ENCODE assay signal across 17 cellular contexts in the genomic region with DNA sequence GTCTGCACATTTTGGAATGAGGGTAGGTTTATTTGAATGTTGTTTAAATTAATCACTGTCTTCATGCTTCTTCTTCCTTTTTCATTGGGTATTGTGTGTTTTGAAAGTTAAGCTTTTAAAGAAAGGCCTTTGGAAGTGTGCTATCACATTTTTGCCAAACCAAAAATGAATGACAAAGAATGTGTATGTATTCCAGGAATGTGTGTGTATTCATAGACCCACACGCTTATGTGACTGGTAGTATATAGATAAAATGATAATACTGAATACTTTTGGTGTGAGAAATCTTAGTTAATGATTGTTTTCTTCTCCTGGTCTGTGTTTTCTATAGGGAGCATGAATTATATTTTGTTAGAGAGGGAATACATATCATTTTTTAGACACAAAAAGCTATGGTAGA.
"Had no signal": no experiment of that assay in that cellular context is flagged by ENCODE, and none has a peak within 500 bp of the region (broad histone marks: within the 10 kb centered on the region; RNA-seq: fewer than 3 reads in every experiment).

No MANE protein-coding gene starts in this region.

- H3K4me1 Mint-ChIP-seq: memory B cell; naive thymus-derived CD4-positive, alpha-beta T cell; stimulated activated memory B cell treated with anti-CD40 and anti-IgM and Interleukin-4, amounts not matched to agents 10 μg/mL and 1 μg/mL and 100 μg/mL, for 72 hours had no signal

- H3K9ac ChIP-seq: parathyroid adenoma had no signal

- H3K36me3 Mint-ChIP-seq: activated naive CD8-positive, alpha-beta T cell treated with anti-CD3 and anti-CD28 coated beads, Interleukin-2, amount 10 ng/mL, durations not matched to agents 7 days and 5 days; memory B cell; naive thymus-derived CD4-positive, alpha-beta T cell; stimulated activated memory B cell treated with anti-CD40 and anti-IgM and Interleukin-4, amounts not matched to agents 10 μg/mL and 1 μg/mL and 100 μg/mL, for 72 hours had no signal

- DNase-seq: activated CD4-positive, alpha-beta T cell treated with anti-CD3 and anti-CD28 coated beads, Interleukin-2, amount 10 ng/mL, durations not matched to agents 7 days and 5 days; activated naive CD4-positive, alpha-beta T cell; activated naive CD8-positive, alpha-beta T cell treated with anti-CD3 and anti-CD28 coated beads, Interleukin-2, amount 10 ng/mL, durations not matched to agents 7 days and 5 days; activated T-cell treated with anti-CD3 and anti-CD28 coated beads for 4 hours; aorta; central memory CD4-positive, alpha-beta T cell; effector CD8-positive, alpha-beta T cell; esophagus squamous epithelium; gastrocnemius medialis; left ventricle myocardium inferior; mucosa of descending colon; naive thymus-derived CD4-positive, alpha-beta T cell; thyroid gland had no signal

- H3K9me3 Mint-ChIP-seq: activated CD4-positive, alpha-beta T cell treated with anti-CD3 and anti-CD28 coated beads, Interleukin-2, amount 10 ng/mL, durations not matched to agents 7 days and 5 days; stimulated activated memory B cell treated with anti-CD40 and anti-IgM and Interleukin-4, amounts not matched to agents 10 μg/mL and 1 μg/mL and 100 μg/mL, for 72 hours had no signal

- H3K36me3 ChIP-seq: esophagus squamous epithelium, gastrocnemius medialis, left ventricle myocardium inferior, thyroid gland had no signal

- H3K27ac ChIP-seq: coronary artery, esophagus squamous epithelium, gastrocnemius medialis, left ventricle myocardium inferior, parathyroid adenoma, thyroid gland had no signal

- H3K27ac Mint-ChIP-seq: activated CD4-positive, alpha-beta T cell treated with anti-CD3 and anti-CD28 coated beads, Interleukin-2, amount 10 ng/mL, durations not matched to agents 7 days and 5 days; activated naive CD8-positive, alpha-beta T cell treated with anti-CD3 and anti-CD28 coated beads, Interleukin-2, amount 10 ng/mL, durations not matched to agents 7 days and 5 days; memory B cell; naive thymus-derived CD4-positive, alpha-beta T cell; stimulated activated memory B cell treated with anti-CD40 and anti-IgM and Interleukin-4, amounts not matched to agents 10 μg/mL and 1 μg/mL and 100 μg/mL, for 72 hours had no signal

- H3K9me3 ChIP-seq: esophagus squamous epithelium, gastrocnemius medialis, left ventricle myocardium inferior, mucosa of descending colon, thyroid gland had no signal

- H3K4me3 ChIP-seq: coronary artery, esophagus squamous epithelium, gastrocnemius medialis, left ventricle myocardium inferior, mucosa of descending colon, thyroid gland had no signal

- H2AFZ ChIP-seq: parathyroid adenoma had no signal

- H3K27me3 ChIP-seq: esophagus squamous epithelium, gastrocnemius medialis, thyroid gland had no signal

- H3K27me3 Mint-ChIP-seq: activated CD4-positive, alpha-beta T cell treated with anti-CD3 and anti-CD28 coated beads, Interleukin-2, amount 10 ng/mL, durations not matched to agents 7 days and 5 days; activated naive CD8-positive, alpha-beta T cell treated with anti-CD3 and anti-CD28 coated beads, Interleukin-2, amount 10 ng/mL, durations not matched to agents 7 days and 5 days; memory B cell; naive thymus-derived CD4-positive, alpha-beta T cell; stimulated activated memory B cell treated with anti-CD40 and anti-IgM and Interleukin-4, amounts not matched to agents 10 μg/mL and 1 μg/mL and 100 μg/mL, for 72 hours had no signal

- H3K4me1 ChIP-seq: esophagus squamous epithelium, gastrocnemius medialis, left ventricle myocardium inferior, parathyroid adenoma, thyroid gland had no signal

- H3K4me3 Mint-ChIP-seq: activated CD4-positive, alpha-beta T cell treated with anti-CD3 and anti-CD28 coated beads, Interleukin-2, amount 10 ng/mL, durations not matched to agents 7 days and 5 days; activated naive CD8-positive, alpha-beta T cell treated with anti-CD3 and anti-CD28 coated beads, Interleukin-2, amount 10 ng/mL, durations not matched to agents 7 days and 5 days; memory B cell; naive thymus-derived CD4-positive, alpha-beta T cell; stimulated activated memory B cell treated with anti-CD40 and anti-IgM and Interleukin-4, amounts not matched to agents 10 μg/mL and 1 μg/mL and 100 μg/mL, for 72 hours had no signal

- ATAC-seq: gastrocnemius medialis; mucosa of descending colon; naive thymus-derived CD4-positive, alpha-beta T cell; stimulated activated memory B cell treated with anti-CD40 and anti-IgM and Interleukin-4, amounts not matched to agents 10 μg/mL and 1 μg/mL and 100 μg/mL, for 72 hours had no signal
